Comparison of ENCODE assay signal across 8 cellular contexts in the genomic region with DNA sequence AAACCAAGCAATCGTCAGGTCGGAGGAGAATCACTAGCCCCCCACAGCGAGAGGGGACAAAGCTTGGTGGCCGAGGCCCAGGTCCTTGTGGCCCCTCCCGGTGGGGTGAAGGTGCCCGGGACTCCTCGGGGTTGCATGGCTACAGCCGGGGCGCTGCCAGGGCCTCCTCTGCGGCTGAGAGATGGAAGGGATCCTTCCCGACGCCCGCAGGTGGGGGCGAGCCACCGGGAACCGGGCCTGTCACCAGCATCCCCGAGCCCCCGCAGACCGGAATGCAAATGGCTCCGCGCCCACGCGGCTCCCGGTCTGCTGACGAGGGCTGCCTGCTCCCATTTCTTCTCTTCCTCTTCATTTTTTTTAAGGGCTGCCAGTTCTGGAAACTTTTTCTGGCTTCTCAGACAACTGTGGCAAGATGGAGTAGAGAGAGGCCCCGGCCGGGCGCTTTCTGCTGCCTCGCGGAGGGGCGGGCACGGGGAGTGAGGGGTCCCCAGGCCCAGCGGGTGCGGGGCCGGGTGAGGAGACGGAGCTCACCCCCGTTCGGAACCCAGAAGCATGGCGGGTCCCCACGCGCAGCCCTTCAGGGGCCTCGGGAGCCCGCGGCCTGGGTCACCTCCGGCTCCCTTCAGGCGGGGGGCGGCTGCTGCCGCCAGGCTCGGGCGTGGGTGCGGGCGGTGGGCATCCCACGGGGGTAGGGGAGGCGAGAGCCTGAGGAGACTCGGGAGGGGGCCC. TPM values are rescaled to one million over a fixed set of nuclear protein-coding genes. Genes with fewer than 3 reads are reported as not detected.
DNase-seq lines count a peak whose midpoint lies in the region; ATAC-seq and TF ChIP-seq lines count a peak whose summit lies in the region.

No MANE protein-coding gene starts in this region.

- peak; percentile 36 for ATAC-seq in GM23338
- ATAC-seq in T-helper 17 cell = no peak

- H3K36me3 ChIP-seq in BLaER1 (peaks cover 18% of the 10 kb centered on the region), GM23338 (ENCODE audit: insufficient read depth) (no peaks in the 10 kb centered on the region), fibroblast of lung (ENCODE audit: control insufficient read depth, insufficient read depth, low read length) (no peaks in the 10 kb centered on the region), osteoblast (ENCODE audit: insufficient read depth, low read length) (no peaks in the 10 kb centered on the region)

- peak overlapping the region; percentile 84 for H3K27ac ChIP-seq in BLaER1
- H3K27ac ChIP-seq in GM23338 (ENCODE audit: low read depth) = no peak overlapping the region
- H3K27ac ChIP-seq in fibroblast of lung (ENCODE audit: insufficient read depth, low read length) = no peak overlapping the region
- H3K27ac ChIP-seq in osteoblast (ENCODE audit: low read depth, low read length) = peak overlapping the region; percentile 41

- H3K4me3 Mint-ChIP-seq in GM23338 = peak overlapping the region; percentile 53
- peak overlapping the region; percentile 83 for H3K4me3 Mint-ChIP-seq in T-helper 17 cell

- H3K27ac Mint-ChIP-seq in GM23338 = no peak overlapping the region
- H3K27ac Mint-ChIP-seq in T-helper 17 cell = no peak overlapping the region

- H2AFZ ChIP-seq in GM23338 (peak overlapping the region; percentile 83), fibroblast of lung (ENCODE audit: low read length) (peak overlapping the region; percentile 60), osteoblast (ENCODE audit: low read length) (peak overlapping the region; percentile 70)

- H3K4me3 ChIP-seq in BLaER1 (peak overlapping the region; percentile 65), GM23338 (peak overlapping the region; percentile 60), fibroblast of lung (replicated peaks in 1 of 4; ENCODE audit: control extremely low read depth in 1 of 4, insufficient read depth in 1 of 4, low read depth in 3 of 4, low read length in 4 of 4) (peak overlapping the region in 3 of 4 experiments; percentile 38 to 61 (median 46)), osteoblast (ENCODE audit: insufficient read depth, low read length) (peak overlapping the region; percentile 72)

- H3K4me2 ChIP-seq in BLaER1 (peak overlapping the region; percentile 93), GM23338 (peak overlapping the region; percentile 82), fibroblast of lung (ENCODE audit: extremely low read depth, insufficient read depth, low read length) (peak overlapping the region; percentile 80), osteoblast (ENCODE audit: insufficient read depth, low read length) (peak overlapping the region; percentile 83)

- peaks cover 58% of the 10 kb centered on the region for H3K4me1 ChIP-seq in BLaER1
- H3K4me1 ChIP-seq in GM23338 (ENCODE audit: insufficient read depth) = no peaks in the 10 kb centered on the region; the same call in 1 of the 2 replicates
- H3K4me1 ChIP-seq in fibroblast of lung (ENCODE audit: control insufficient read depth, extremely low read depth, insufficient read depth, low read length) = no peaks in the 10 kb centered on the region
- peaks cover 8% of the 10 kb centered on the region for H3K4me1 ChIP-seq in osteoblast (ENCODE audit: insufficient read depth, low read length)

- H3F3A ChIP-seq in GM23338 (replicated peaks; ENCODE audit: low read depth) = peaks cover 6% of the 10 kb centered on the region; the same call in 1 of the 2 replicates

- peak; percentile 42 for DNase-seq in GM23338 (ENCODE audit: low spot score)
- no peak for DNase-seq in T-helper 17 cell
- DNase-seq in fibroblast of lung (ENCODE audit: low read depth in 2 of 2) = peak in 1 of 2 donors; percentile 20
- peak; percentile 95 for DNase-seq in osteoblast (ENCODE audit: insufficient read length, low spot score, missing footprints)
- DNase-seq in HK-2 (ENCODE audit: unreplicated experiment) = no peak
- no peak for DNase-seq in DMS153 treated with DMSO at 0.1 percent for 48 hours (lab: John Stamatoyannopoulos, UW; ENCODE audit: unreplicated experiment)
- DNase-seq in stimulated activated CD4-positive, alpha-beta T cell treated with anti-CD3 and anti-CD28 coated beads, Interleukin-2, amount 100 ng/mL, for 24 hours = no peak

- H3K9me3 ChIP-seq in BLaER1 (no peaks in the 10 kb centered on the region), T-helper 17 cell (ENCODE audit: control insufficient read depth, low read length, poor library complexity, severe bottlenecking) (no peaks in the 10 kb centered on the region), fibroblast of lung (ENCODE audit: control insufficient read depth, insufficient read depth, low read depth, low read length) (no peaks in the 10 kb centered on the region), osteoblast (ENCODE audit: low read depth, low read length) (no peaks in the 10 kb centered on the region)

- peaks cover 3% of the 10 kb centered on the region; the same call in 2 of the 3 replicates for H3K9me3 Mint-ChIP-seq in GM23338

- H4K20me1 ChIP-seq in BLaER1 = no peaks in the 10 kb centered on the region
- no peaks in the 10 kb centered on the region for H4K20me1 ChIP-seq in GM23338 (replicated peaks; ENCODE audit: insufficient read depth)
- H4K20me1 ChIP-seq in fibroblast of lung (ENCODE audit: control insufficient read depth, extremely low read depth, insufficient read depth, low read length) = no peaks in the 10 kb centered on the region
- no peaks in the 10 kb centered on the region for H4K20me1 ChIP-seq in osteoblast (ENCODE audit: insufficient read depth, low read length)

- H3K36me3 Mint-ChIP-seq in GM23338 (ENCODE audit: low read depth) = peaks cover 4% of the 10 kb centered on the region; the same call in 1 of the 3 replicates
- H3K36me3 Mint-ChIP-seq in T-helper 17 cell (ENCODE audit: low read depth) = peaks cover 2% of the 10 kb centered on the region

- H3K9me2 ChIP-seq in GM23338 (ENCODE audit: insufficient read depth) = no peaks in the 10 kb centered on the region

- H3K27me3 ChIP-seq in BLaER1 = no peaks in the 10 kb centered on the region
- peaks cover 30% of the 10 kb centered on the region for H3K27me3 ChIP-seq in GM23338 (ENCODE audit: insufficient read depth)
- no peaks in the 10 kb centered on the region for H3K27me3 ChIP-seq in fibroblast of lung (ENCODE audit: control insufficient read depth, insufficient read depth, low read length)
- H3K27me3 ChIP-seq in osteoblast (ENCODE audit: insufficient read depth, low read length) = no peaks in the 10 kb centered on the region

- H3K79me2 ChIP-seq in GM23338 (replicated peaks; ENCODE audit: insufficient read depth) = no peaks in the 10 kb centered on the region
- no peaks in the 10 kb centered on the region for H3K79me2 ChIP-seq in fibroblast of lung (ENCODE audit: control insufficient read depth, insufficient read depth, low read length)
- H3K79me2 ChIP-seq in osteoblast (ENCODE audit: insufficient read depth, low read length) = no peaks in the 10 kb centered on the region

- H3K4me1 Mint-ChIP-seq in GM23338 (peaks cover 8% of the 10 kb centered on the region), T-helper 17 cell (peaks cover 10% of the 10 kb centered on the region)

- H3K27me3 Mint-ChIP-seq in GM23338 (ENCODE audit: insufficient read depth, low read depth, poor library complexity) (peaks cover 23% of the 10 kb centered on the region), T-helper 17 cell (no peaks in the 10 kb centered on the region)

- TF ChIP-seq CTCF in GM23338 (conservative IDR thresholded peaks at IDR 0.05; ENCODE audit: low read depth in 2 of 2) = no peak
- TF ChIP-seq CTCF in fibroblast of lung (conservative IDR thresholded peaks at IDR 0.05 in 1 of 2, IDR thresholded peaks at IDR 0.05 in 1 of 2; ENCODE audit: low read depth in 1 of 2, low read length in 2 of 2) = no peak
- TF ChIP-seq CTCF in osteoblast (IDR thresholded peaks at IDR 0.05; ENCODE audit: extremely low read depth, low read depth, low read length) = no peak

- H3K9ac ChIP-seq in BLaER1 = peak overlapping the region; percentile 71
- H3K9ac ChIP-seq in fibroblast of lung (ENCODE audit: insufficient read depth, low read length) = peak overlapping the region; percentile 59

TF ChIP-seq in GM23338, 12 proteins besides CTCF, POLR2A, EP300 and RAD21:
- TF ChIP-seq EZH2 (IDR thresholded peaks at IDR 0.05; ENCODE audit: low read depth, unreplicated experiment) = peak; percentile 32
- no peak for TF ChIP-seq JUNB (IDR thresholded peaks at IDR 0.05; ENCODE audit: unreplicated experiment)
- TF ChIP-seq, protein P1, sequence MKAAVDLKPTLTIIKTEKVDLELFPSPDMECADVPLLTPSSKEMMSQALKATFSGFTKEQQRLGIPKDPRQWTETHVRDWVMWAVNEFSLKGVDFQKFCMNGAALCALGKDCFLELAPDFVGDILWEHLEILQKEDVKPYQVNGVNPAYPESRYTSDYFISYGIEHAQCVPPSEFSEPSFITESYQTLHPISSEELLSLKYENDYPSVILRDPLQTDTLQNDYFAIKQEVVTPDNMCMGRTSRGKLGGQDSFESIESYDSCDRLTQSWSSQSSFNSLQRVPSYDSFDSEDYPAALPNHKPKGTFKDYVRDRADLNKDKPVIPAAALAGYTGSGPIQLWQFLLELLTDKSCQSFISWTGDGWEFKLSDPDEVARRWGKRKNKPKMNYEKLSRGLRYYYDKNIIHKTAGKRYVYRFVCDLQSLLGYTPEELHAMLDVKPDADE (IDR thresholded peaks at IDR 0.05) = no peak

RNA-seq across cellular contexts. Expression of a gene that starts 27.5 kb away (rescaled TPM):
- 5.2 and 5.4 TPM in 2 replicates for total RNA-seq in GM23338 (2014; rRNA removed; shearing (Covaris generic))
- polyA plus RNA-seq in GM23338 (2016; fragmentation: Nextera tagmentation; extraction: Ambion mirVana) (1.3 and 1.4 TPM in 2 replicates), fibroblast of lung (2.0 and 2.7 TPM in 2 replicates)
- total RNA-seq in T-helper 17 cell (1 to 10 TPM; 2.6 TPM), fibroblast of lung (5.0 and 9.2 TPM in 2 replicates), osteoblast (2.4 and 5.1 TPM in 2 replicates)
- polyA plus RNA-seq in fibroblast of lung (2012) = 2.5 and 3.8 TPM in 2 replicates
- polyA minus RNA-seq in fibroblast of lung (ENCODE audit: low replicate concordance) = 0.93 and 14.1 TPM in 2 replicates

RNA-seq across cellular contexts. Expression of a gene that starts 33.5 kb away (rescaled TPM):
- not detected in 2 replicates for total RNA-seq in GM23338 (2014; rRNA removed; shearing (Covaris generic))
- polyA plus RNA-seq in GM23338 (2016; fragmentation: Nextera tagmentation; extraction: Ambion mirVana) (0.16 TPM in 1 of 2 replicates, not detected in the other), fibroblast of lung (1.5 and 2.0 TPM in 2 replicates)
- total RNA-seq in T-helper 17 cell (1 to 10 TPM in 1 of 2 donors, under 1 TPM in 1; 0.89 to 1.5 TPM), fibroblast of lung (0.51 and 0.66 TPM in 2 replicates), osteoblast (2.9 and 4.0 TPM in 2 replicates)
- polyA plus RNA-seq in fibroblast of lung (2012) = 2.7 and 4.6 TPM in 2 replicates
- 1.2 and 10.8 TPM in 2 replicates for polyA minus RNA-seq in fibroblast of lung (ENCODE audit: low replicate concordance)

RNA-seq across cellular contexts. Expression of a gene that starts 59.8 kb away (rescaled TPM):
- 72.7 and 78.4 TPM in 2 replicates for total RNA-seq in GM23338 (2014; rRNA removed; shearing (Covaris generic))
- polyA plus RNA-seq in GM23338 (2016; fragmentation: Nextera tagmentation; extraction: Ambion mirVana) = 83.8 and 98.9 TPM in 2 replicates
- 10 to 100 TPM; 48.7 to 51.7 TPM for total RNA-seq in T-helper 17 cell
- total RNA-seq in fibroblast of lung = 55.5 and 65.2 TPM in 2 replicates
- 74.4 and 85.9 TPM in 2 replicates for polyA plus RNA-seq in fibroblast of lung
- 76.8 and 82.1 TPM in 2 replicates for polyA plus RNA-seq in fibroblast of lung (2012)
- 4.2 and 14.0 TPM in 2 replicates for polyA minus RNA-seq in fibroblast of lung (ENCODE audit: low replicate concordance)
- total RNA-seq in osteoblast = 43.1 and 43.9 TPM in 2 replicates

Comparison
In these comparisons a context has a peak if more than half of its experiments do, and no peak if none do; other contexts are left out.
1. H3K27ac ChIP-seq: peak in BLaER1 (single experiment) and osteoblast (single experiment); none in GM23338 (single experiment) and fibroblast of lung (single experiment).
2. DNase-seq: peak in GM23338 (single experiment) and osteoblast (single experiment); none in T-helper 17 cell (0 of 3), HK-2 (single experiment), DMS153 treated with DMSO at 0.1 percent for 48 hours (single experiment) and stimulated activated CD4-positive, alpha-beta T cell treated with anti-CD3 and anti-CD28 coated beads, Interleukin-2, amount 100 ng/mL, for 24 hours (0 of 2).
3. Peak in every context shown above with its lines, with median percentiles within 50 percentile points of each other: H3K4me2 ChIP-seq, H3K4me3 ChIP-seq and H2AFZ ChIP-seq.